In the genomic region with DNA sequence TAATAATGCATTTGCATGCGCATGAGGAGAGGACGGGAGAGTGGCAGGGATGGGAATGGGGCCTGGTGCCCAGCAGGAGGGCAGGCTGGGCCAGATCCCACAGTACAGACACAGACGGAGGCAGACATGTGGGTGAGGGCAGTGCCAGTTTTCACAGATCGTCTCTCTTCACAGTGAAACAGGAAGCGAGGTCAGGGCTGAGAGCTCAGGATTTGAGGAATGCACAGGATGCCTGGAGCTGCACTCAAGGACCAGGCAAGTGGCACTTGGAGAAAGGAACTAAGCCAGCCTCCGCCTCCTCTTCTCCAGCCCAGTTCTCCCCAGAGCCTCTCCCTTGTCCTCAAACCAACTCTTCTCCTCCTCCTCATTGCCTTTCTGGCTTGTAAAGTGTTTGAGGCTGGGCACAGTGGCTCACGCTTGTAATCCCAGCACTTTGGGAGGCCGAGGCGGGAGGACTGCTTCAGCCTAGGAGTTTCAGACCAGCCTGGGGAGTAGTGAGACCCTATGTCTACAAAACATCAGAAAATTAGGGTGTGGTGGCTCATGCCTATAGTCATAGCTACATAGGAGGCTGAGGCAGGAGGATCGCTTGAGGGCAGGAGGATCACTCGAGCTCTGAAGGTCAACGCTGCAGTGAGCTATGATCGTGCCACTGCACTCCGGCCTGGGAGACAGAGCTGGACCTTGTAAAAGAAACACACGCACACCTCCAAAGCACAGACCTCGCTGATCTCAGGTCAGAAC, we compare ENCODE assay signal across 11 cellular contexts.
DNase-seq lines count a peak whose midpoint lies in the region; ATAC-seq and TF ChIP-seq lines count a peak whose summit lies in the region.
"Had no signal": no experiment of that assay in that cellular context is flagged by ENCODE, and none has a peak within 500 bp of the region (broad histone marks: within the 10 kb centered on the region; RNA-seq: fewer than 3 reads in every experiment).

No MANE protein-coding gene starts in this region.

- H3K4me1 Mint-ChIP-seq in endothelial cell (ENCODE audit: unreplicated experiment) (peaks cover 15% of the 10 kb centered on the region), neural crest cell (peaks cover 12% of the 10 kb centered on the region)

- no peaks in the 10 kb centered on the region for H3K27me3 ChIP-seq in HUES64 (ENCODE audit: insufficient read depth, low read length)
- H3K27me3 ChIP-seq: SJSA1 had no signal

- no peaks in the 10 kb centered on the region for H3K9me3 Mint-ChIP-seq in endothelial cell (ENCODE audit: unreplicated experiment)
- no peaks in the 10 kb centered on the region for H3K9me3 Mint-ChIP-seq in neural crest cell

- H3K27ac ChIP-seq in HUES64 (ENCODE audit: low read depth, low read length): peak overlapping the region; percentile 24; the same call in 1 of the 2 replicates
- H3K27ac ChIP-seq: SJSA1 had no signal

- peaks cover 44% of the 10 kb centered on the region for H3K36me3 ChIP-seq in HUES64 (ENCODE audit: insufficient read depth, low read length)

- peaks cover 40% of the 10 kb centered on the region for H3K36me3 Mint-ChIP-seq in endothelial cell (ENCODE audit: low read depth, unreplicated experiment)
- H3K36me3 Mint-ChIP-seq in neural crest cell (ENCODE audit: low read depth): peaks cover 34% of the 10 kb centered on the region

- in situ Hi-C loops in KBM-7 (cut with MboI; ENCODE audit: low pct_unique_long_range_greater_than_20kb, low sequenced_read_pairs): no loop called here

- DNase-seq in AG08395 (ENCODE audit: low spot score): peak; percentile 49
- peak; percentile 10 for DNase-seq in endothelial cell (ENCODE audit: low spot score)
- no peak for DNase-seq in neural crest cell (ENCODE audit: low read depth, low spot score)
- no peak for DNase-seq in middle frontal gyrus (ENCODE audit: extremely low spot score, low spot score)
- no peak for DNase-seq in activated CD4-positive, alpha-beta T cell treated with anti-CD3 and anti-CD28 coated beads for 1 hour
- no peak for DNase-seq in KBM-7
- DNase-seq: NCI-H146; stimulated activated CD4-positive, alpha-beta T cell treated with anti-CD3 and anti-CD28 coated beads, Interleukin-4, amount 100 ng/mL, for 1 hour had no signal

- peak overlapping the region; percentile 26 for H3K4me3 Mint-ChIP-seq in endothelial cell (ENCODE audit: unreplicated experiment)
- H3K4me3 Mint-ChIP-seq in neural crest cell: no peak overlapping the region

- H3K9ac ChIP-seq in HUES64 (ENCODE audit: low read depth, low read length): no peak overlapping the region

- WGBS in HUES64: 84% methylated on average over 16 of the region's 16 CpGs

- no peak overlapping the region for H3K4me3 ChIP-seq in HUES64 (ENCODE audit: low read length)
- H3K4me3 ChIP-seq: SJSA1 had no signal

- no peaks in the 10 kb centered on the region for H3K9me3 ChIP-seq in HUES64 (ENCODE audit: insufficient read depth, low read depth, low read length)

- ATAC-seq in GM18498 (IDR thresholded peaks at IDR 0.05; ENCODE audit: unreplicated experiment): no peak

- 0 out of 2 replicates have a peak, but pooled peaks cover 3% of the 10 kb centered on the region for H3K4me1 ChIP-seq in HUES64 (ENCODE audit: insufficient read depth, low read length)
- H3K4me1 ChIP-seq: SJSA1 had no signal

- TF ChIP-seq CTCF in endothelial cell (IDR thresholded peaks at IDR 0.05; ENCODE audit: unreplicated experiment) (no peak), neural crest cell (conservative IDR thresholded peaks at IDR 0.05) (no peak)

- H3K27me3 Mint-ChIP-seq in endothelial cell (ENCODE audit: unreplicated experiment): peaks cover 5% of the 10 kb centered on the region
- no peaks in the 10 kb centered on the region for H3K27me3 Mint-ChIP-seq in neural crest cell (ENCODE audit: low read depth)

- H3K27ac Mint-ChIP-seq in endothelial cell (ENCODE audit: unreplicated experiment) (peak overlapping the region; percentile 74), neural crest cell (ENCODE audit: unreplicated experiment) (peak overlapping the region; percentile 81)

Comparison
In these comparisons a context has a peak if more than half of its experiments do, and no peak if none do; other contexts are left out.
1. DNase-seq: peak in AG08395 (single experiment) and endothelial cell (single experiment); none in neural crest cell (single experiment), middle frontal gyrus (single experiment), activated CD4-positive, alpha-beta T cell treated with anti-CD3 and anti-CD28 coated beads for 1 hour (single experiment) and KBM-7 (single experiment).